Comparison of ENCODE assay signal across 7 cellular contexts in the genomic region with DNA sequence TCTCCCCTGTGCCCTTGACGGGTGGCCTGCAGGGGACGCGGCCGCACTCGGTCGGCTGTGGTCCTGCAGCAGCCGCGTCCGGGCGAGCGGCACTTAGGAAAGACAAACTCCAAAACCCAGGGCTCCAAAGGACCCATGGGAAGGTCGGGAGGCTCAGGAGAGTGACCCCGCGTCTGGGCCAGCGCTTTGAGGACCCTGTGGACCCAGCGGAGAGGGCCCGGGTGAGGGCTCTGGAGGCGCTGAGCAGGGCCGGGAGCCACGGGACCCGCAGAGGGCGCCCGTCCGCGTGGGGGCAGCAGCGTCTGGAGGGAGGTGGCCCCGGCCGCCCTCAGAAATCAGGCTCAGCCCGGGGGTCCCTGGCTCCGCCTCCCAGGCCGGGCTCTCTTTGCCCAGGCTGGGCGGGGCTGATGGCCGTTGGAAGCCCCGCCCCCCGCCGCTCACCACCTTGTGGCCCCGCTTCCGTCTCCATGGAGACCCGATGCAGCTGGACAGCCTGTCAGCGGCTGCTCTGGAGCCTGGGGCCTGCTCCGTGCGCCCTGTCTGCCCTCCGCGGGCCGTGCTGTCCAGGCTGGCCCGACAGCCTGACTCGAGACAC. TPM values are rescaled to one million over a fixed set of nuclear protein-coding genes. Genes with fewer than 3 reads are reported as not detected.
DNase-seq lines count a peak whose midpoint lies in the region; ATAC-seq, FAIRE-seq and TF ChIP-seq lines count a peak whose summit lies in the region.

No MANE protein-coding gene starts in this region.

- no peaks in the 10 kb centered on the region for H3K36me3 Mint-ChIP-seq in natural killer cell treated with Interleukin-12 subunit alpha and Interleukin-12 subunit beta and Interleukin-15 and Interleukin-18, amount 100 ng/mL, for 72 hours

- H3K27ac ChIP-seq in OCI-LY7 (ENCODE audit: low read depth, low read length, poor library complexity, severe bottlenecking) (no peak overlapping the region), endothelial cell of umbilical vein (ENCODE audit: insufficient read depth, low read depth, low read length) (no peak overlapping the region)

- H3K4me3 Mint-ChIP-seq in natural killer cell treated with Interleukin-12 subunit alpha and Interleukin-12 subunit beta and Interleukin-15 and Interleukin-18, amount 100 ng/mL, for 72 hours = no peak overlapping the region

- no peaks in the 10 kb centered on the region for H3K9me3 Mint-ChIP-seq in natural killer cell treated with Interleukin-12 subunit alpha and Interleukin-12 subunit beta and Interleukin-15 and Interleukin-18, amount 100 ng/mL, for 72 hours

- H3K4me3 ChIP-seq in OCI-LY7 (ENCODE audit: low read depth, low read length, poor library complexity, severe bottlenecking) = no peak overlapping the region
- H3K4me3 ChIP-seq in endothelial cell of umbilical vein (replicated peaks in 1 of 3; ENCODE audit: insufficient read depth in 1 of 3, low read depth in 1 of 3, low read length in 3 of 3) = peak overlapping the region in 1 of 3 experiments; percentile 20

- dilution Hi-C loops in endothelial cell of umbilical vein (cut with MboI; ENCODE audit: extremely low pct_ligation_motif_present, low sequenced_read_pairs) = no loop called here

- POLR2A ChIA-PET in OCI-LY7 (lab: Charles Lee) (no interaction called here), endothelial cell of umbilical vein (lab: Charles Lee) (no interaction called here)

- ATAC-seq in GM18511 (IDR thresholded peaks at IDR 0.05; ENCODE audit: unreplicated experiment) (peak; percentile 54), GM18870 (IDR thresholded peaks at IDR 0.05; ENCODE audit: unreplicated experiment) (no peak)
- ATAC-seq in natural killer cell treated with Interleukin-12 subunit alpha and Interleukin-12 subunit beta and Interleukin-15 and Interleukin-18, amount 100 ng/mL, for 72 hours = peak; percentile 71 to 77

- H3K4me2 ChIP-seq in OCI-LY7 (ENCODE audit: low read length) = no peak overlapping the region
- no peak overlapping the region for H3K4me2 ChIP-seq in endothelial cell of umbilical vein (ENCODE audit: insufficient read depth, low read length)

- no peak overlapping the region for H2AFZ ChIP-seq in OCI-LY7 (ENCODE audit: low read length)
- H2AFZ ChIP-seq in endothelial cell of umbilical vein (ENCODE audit: low read depth, low read length) = peak overlapping the region; percentile 53

- BruUV-seq in OCI-LY7 (replicated peaks; lab: Mats Ljungman, UMichigan) = no TSS peak
- BruUV-seq in endothelial cell of umbilical vein (replicated peaks; lab: Mats Ljungman, UMichigan) = no TSS peak

- no peaks in the 10 kb centered on the region for H3K9me2 ChIP-seq in OCI-LY7 (ENCODE audit: insufficient read depth, low read length)

- H3K79me2 ChIP-seq in OCI-LY7 (ENCODE audit: insufficient read depth, low read depth, low read length) = no peaks in the 10 kb centered on the region
- H3K79me2 ChIP-seq in endothelial cell of umbilical vein (ENCODE audit: control insufficient read depth, insufficient read depth, low read length) = no peaks in the 10 kb centered on the region

- CTCF ChIA-PET in OCI-LY7 (lab: Charles Lee; ENCODE audit: unreplicated experiment) (no interaction called here), endothelial cell of umbilical vein (lab: Charles Lee) (interaction anchor here (0.6 to 2.1 kb wide), 2 partner anchors 15 to 1052 kb away, joined by 4 to 16 read pairs; no protein-coding TSS in a partner anchor)

- H4K20me1 ChIP-seq in OCI-LY7 (ENCODE audit: insufficient read depth, low read length) (no peaks in the 10 kb centered on the region), endothelial cell of umbilical vein (replicated peaks; ENCODE audit: control insufficient read depth, extremely low read depth, insufficient read depth, low read length) (no peaks in the 10 kb centered on the region)

- H3K4me1 Mint-ChIP-seq in natural killer cell treated with Interleukin-12 subunit alpha and Interleukin-12 subunit beta and Interleukin-15 and Interleukin-18, amount 100 ng/mL, for 72 hours (ENCODE audit: low read depth in 2 of 2) = peaks cover 5 to 6% of the 10 kb centered on the region in 2 donors

- no peaks in the 10 kb centered on the region for H3K4me1 ChIP-seq in OCI-LY7 (ENCODE audit: insufficient read depth, low read length, poor library complexity, severe bottlenecking)
- H3K4me1 ChIP-seq in endothelial cell of umbilical vein (ENCODE audit: control insufficient read depth, extremely low read depth, insufficient read depth, low read length) = no peaks in the 10 kb centered on the region

- no peak overlapping the region for H3K9ac ChIP-seq in endothelial cell of umbilical vein (replicated peaks; ENCODE audit: extremely low read depth, insufficient read depth, low read length)

- H3K27me3 Mint-ChIP-seq in natural killer cell treated with Interleukin-12 subunit alpha and Interleukin-12 subunit beta and Interleukin-15 and Interleukin-18, amount 100 ng/mL, for 72 hours = peaks cover 0 to 13% of the 10 kb centered on the region in 2 donors

- no peak overlapping the region for H3K27ac Mint-ChIP-seq in natural killer cell treated with Interleukin-12 subunit alpha and Interleukin-12 subunit beta and Interleukin-15 and Interleukin-18, amount 100 ng/mL, for 72 hours

- H3K9me3 ChIP-seq in OCI-LY7 (ENCODE audit: low read length) (no peaks in the 10 kb centered on the region), endothelial cell of umbilical vein (replicated peaks; ENCODE audit: control insufficient read depth, insufficient read depth, low read length) (no peaks in the 10 kb centered on the region)

- H3K36me3 ChIP-seq in OCI-LY7 (ENCODE audit: insufficient read depth, low read length) (no peaks in the 10 kb centered on the region), endothelial cell of umbilical vein (ENCODE audit: control insufficient read depth in 2 of 2, extremely low read depth in 1 of 2, insufficient read depth in 2 of 2, low read length in 2 of 2) (no peaks in the 10 kb centered on the region)

- TF ChIP-seq POLR2A in endothelial cell of umbilical vein (IDR thresholded peaks at IDR 0.05; ENCODE audit: low read depth, low read length) = no peak

- no peaks in the 10 kb centered on the region for H3K9me1 ChIP-seq in endothelial cell of umbilical vein (replicated peaks; ENCODE audit: control insufficient read depth, extremely low read depth, insufficient read depth, low read length)

- TF ChIP-seq CTCF in OCI-LY7 (conservative IDR thresholded peaks at IDR 0.05; ENCODE audit: low read length) (peak; percentile 62), endothelial cell of umbilical vein (IDR thresholded peaks at IDR 0.05; ENCODE audit: extremely low read depth in 1 of 2, insufficient read depth in 1 of 2, low read depth in 1 of 2, low read length in 2 of 2) (peak in 1 of 2 donors; percentile 48)

- intact Hi-C loops in OCI-LY7 (cut with micrococcal nuclease; ENCODE audit: unreplicated experiment) (no loop called here), endothelial cell of umbilical vein (cut with micrococcal nuclease) (loop anchor here (2.0 kb wide), 1 partner anchor 17 kb away; no protein-coding TSS in a partner anchor)

- peaks cover 0 to 1% of the 10 kb centered on the region in 2 experiments for H3K27me3 ChIP-seq in endothelial cell of umbilical vein (ENCODE audit: control insufficient read depth in 2 of 2, insufficient read depth in 2 of 2, low read length in 2 of 2)

- DNase-seq in OCI-LY7 (ENCODE audit: low spot score) = peak; percentile 24
- DNase-seq in endothelial cell of umbilical vein (ENCODE audit: low read depth, low spot score) = peak; percentile 20
- no peak for DNase-seq in natural killer cell treated with Interleukin-12 subunit alpha and Interleukin-12 subunit beta and Interleukin-15 and Interleukin-18, amount 100 ng/mL, for 72 hours (ENCODE audit: low spot score)
- DNase-seq in activated CD4-positive, CD25-positive, alpha-beta regulatory T cell treated with anti-CD3 and anti-CD28 coated beads, Interleukin-2, amount 50 U/mL, for 72 hours = no peak
- DNase-seq in A172 (ENCODE audit: low spot score) = no peak

- no peak for FAIRE-seq in endothelial cell of umbilical vein (lab: Jason Lieb, UNC)

TF ChIP-seq in endothelial cell of umbilical vein, 7 proteins besides CTCF, POLR2A, EP300 and RAD21:
- no peak for TF ChIP-seq EZH2 (IDR thresholded peaks at IDR 0.05; ENCODE audit: borderline replicate concordance, low read depth, low read length, severe bottlenecking)
- TF ChIP-seq POLR2AphosphoS5 (IDR thresholded peaks at IDR 0.05; ENCODE audit: insufficient read depth, low read depth, low read length) = no peak
- no peak for TF ChIP-seq MYC (IDR thresholded peaks at IDR 0.05; ENCODE audit: low read depth, low read length)
- TF ChIP-seq FOS (IDR thresholded peaks at IDR 0.05; ENCODE audit: borderline replicate concordance, insufficient read depth, low read length) = no peak
- TF ChIP-seq JUN (IDR thresholded peaks at IDR 0.05; ENCODE audit: borderline replicate concordance, insufficient read depth, insufficient read length, low read depth) = no peak
- no peak for TF ChIP-seq GATA2 (IDR thresholded peaks at IDR 0.05; ENCODE audit: insufficient read depth, insufficient read length, low read depth, low read length)
- TF ChIP-seq, protein P1, sequence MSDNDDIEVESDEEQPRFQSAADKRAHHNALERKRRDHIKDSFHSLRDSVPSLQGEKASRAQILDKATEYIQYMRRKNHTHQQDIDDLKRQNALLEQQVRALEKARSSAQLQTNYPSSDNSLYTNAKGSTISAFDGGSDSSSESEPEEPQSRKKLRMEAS (IDR thresholded peaks at IDR 0.05; ENCODE audit: insufficient read depth, insufficient read length) = no peak

RNA-seq across cellular contexts. Expression of a gene that starts 34.6 kb away (rescaled TPM):
- 3,339 and 3,717 TPM in 2 replicates for total RNA-seq in OCI-LY7 (2014; rRNA removed; shearing (Covaris generic))
- 2,099 and 2,324 TPM in 2 replicates for total RNA-seq in OCI-LY7 (2022)
- total RNA-seq in endothelial cell of umbilical vein = 1,569 and 1,588 TPM in 2 replicates
- polyA plus RNA-seq in endothelial cell of umbilical vein = 1,075 and 1,147 TPM in 2 replicates
- 2,635 and 2,809 TPM in 2 replicates for polyA plus RNA-seq in endothelial cell of umbilical vein (2011; cell fraction: cytosol; rRNA removed)
- polyA plus RNA-seq in endothelial cell of umbilical vein (2011; cell fraction: nucleus; rRNA removed) = 625 and 809 TPM in 2 replicates
- polyA plus RNA-seq in endothelial cell of umbilical vein (2012) = 2,664 and 2,727 TPM in 2 replicates
- polyA minus RNA-seq in endothelial cell of umbilical vein = 900 and 946 TPM in 2 replicates
- polyA minus RNA-seq in endothelial cell of umbilical vein (2011; cell fraction: cytosol; rRNA and poly(A)+ RNA removed) = 1,391 TPM
- polyA minus RNA-seq in endothelial cell of umbilical vein (2011; cell fraction: nucleus; rRNA and poly(A)+ RNA removed) = 141 and 162 TPM in 2 replicates
- total RNA-seq in natural killer cell treated with Interleukin-12 subunit alpha and Interleukin-12 subunit beta and Interleukin-15 and Interleukin-18, amount 100 ng/mL, for 72 hours = 1,000 to 10,000 TPM; 1,132 to 1,133 TPM
- 936 and 1,240 TPM in 2 replicates for total RNA-seq in A172 (2014; rRNA removed; shearing (Covaris generic))

Comparison
In these comparisons a context has a peak if more than half of its experiments do, and no peak if none do; other contexts are left out.
1. DNase-seq: peak in OCI-LY7 (single experiment) and endothelial cell of umbilical vein (single experiment); none in natural killer cell treated with Interleukin-12 subunit alpha and Interleukin-12 subunit beta and Interleukin-15 and Interleukin-18, amount 100 ng/mL, for 72 hours (single experiment), activated CD4-positive, CD25-positive, alpha-beta regulatory T cell treated with anti-CD3 and anti-CD28 coated beads, Interleukin-2, amount 50 U/mL, for 72 hours (single experiment) and A172 (single experiment).